ENCODE assay signal across 8 cellular contexts in the genomic region with DNA sequence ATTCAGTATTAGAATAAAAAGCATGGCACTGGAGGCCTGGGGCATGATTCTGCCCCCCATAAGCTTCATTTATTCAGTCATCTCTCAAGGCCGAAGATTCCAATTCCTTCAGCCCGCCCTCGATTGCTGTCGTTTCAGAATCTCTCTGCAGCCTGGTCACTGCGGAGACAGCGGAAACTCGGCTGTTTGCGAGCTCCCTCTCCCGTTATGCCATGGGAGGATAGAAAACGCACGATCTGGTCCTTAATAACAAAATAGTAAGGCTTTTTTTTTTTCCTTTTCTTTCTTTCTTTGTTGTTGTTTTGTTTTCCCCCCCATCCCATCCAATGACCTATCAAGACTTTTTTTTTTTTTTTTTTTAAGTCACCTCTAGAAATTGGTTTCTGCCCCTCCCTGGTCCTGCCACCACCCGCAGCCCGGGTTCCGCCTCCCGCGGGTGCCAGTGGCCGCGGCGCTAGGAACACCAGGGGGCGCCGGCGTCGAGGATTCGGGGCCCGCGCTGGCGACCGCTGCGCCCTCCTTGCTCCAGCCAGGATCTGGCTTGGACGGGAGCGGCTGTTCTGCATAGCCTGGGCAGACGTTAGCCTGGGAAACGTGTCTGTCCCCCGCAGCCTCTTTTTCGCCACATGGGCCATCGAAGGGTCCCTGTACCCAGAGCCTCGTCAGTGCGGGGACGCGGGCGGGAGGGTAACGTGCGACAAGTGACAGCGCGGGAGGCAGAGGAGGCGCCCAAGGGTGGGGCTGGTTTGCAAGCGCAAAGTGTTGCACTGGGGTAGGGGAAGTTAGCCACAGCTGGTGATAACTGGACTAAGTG. TPM values are rescaled to one million over a fixed set of nuclear protein-coding genes. Genes with fewer than 3 reads are reported as not detected.
DNase-seq lines count a peak whose midpoint lies in the region; ATAC-seq, FAIRE-seq and TF ChIP-seq lines count a peak whose summit lies in the region.

No MANE protein-coding gene starts in this region.

- H3K36me3 ChIP-seq in A673 (ENCODE audit: insufficient read depth, low read length, poor library complexity, severe bottlenecking) (no peaks in the 10 kb centered on the region), HepG2 (replicated peaks in 1 of 2; ENCODE audit: control insufficient read depth in 1 of 2, insufficient read depth in 2 of 2, low read length in 2 of 2) (no peaks in the 10 kb centered on the region)

- in situ Hi-C loops in HepG2 (cut with HindIII; ENCODE audit: extremely low pct_ligation_motif_present, low pct_unique_long_range_greater_than_20kb), result loop anchor here (5.0 kb wide), 1 partner anchor 94 kb away; no protein-coding TSS in a partner anchor

- peak; percentile 93 for ATAC-seq in GM18867 (IDR thresholded peaks at IDR 0.05; ENCODE audit: unreplicated experiment)
- peak; percentile 92 for ATAC-seq in HG03139 (IDR thresholded peaks at IDR 0.05; ENCODE audit: unreplicated experiment)
- peak; percentile 99 for ATAC-seq in HepG2

- peak; percentile 77 for TF ChIP-seq RAD21 in HepG2 (CRISPR knock-in tag; IDR thresholded peaks at IDR 0.05)

- intact Hi-C loops in A673 (cut with micrococcal nuclease; ENCODE audit: unreplicated experiment) (loop anchor here (1.0 to 2.0 kb wide), 2 partner anchors 59 to 94 kb away; no protein-coding TSS in a partner anchor), HepG2 (cut with micrococcal nuclease; ENCODE audit: unreplicated experiment) (loop anchor here (1.0 to 5.0 kb wide), 3 partner anchors 59 to 226 kb away; no protein-coding TSS in a partner anchor)

- H3K27ac ChIP-seq in A673 (ENCODE audit: low read depth, low read length, poor library complexity, severe bottlenecking), result no peak overlapping the region
- H3K27ac ChIP-seq in HepG2 (ENCODE audit: extremely low read length, insufficient read depth, low read length), result no peak overlapping the region

- H3K27me3 ChIP-seq in A673 (replicated peaks; ENCODE audit: insufficient read depth, low read depth, low read length, poor library complexity) (no peaks in the 10 kb centered on the region), HepG2 (ENCODE audit: control insufficient read depth in 1 of 2, insufficient read depth in 2 of 2, low read length in 2 of 2) (peaks cover 3 to 50% of the 10 kb centered on the region in 2 experiments; a peak in 4 of 5 replicates)

- peak overlapping the region; percentile 46; the same call in 1 of the 2 replicates for H3K4me2 ChIP-seq in HepG2 (ENCODE audit: low read depth, low read length)

- no peak for TF ChIP-seq POLR2A in HepG2 (IDR thresholded peaks at IDR 0.05; ENCODE audit: insufficient read depth in 1 of 2, low read depth in 2 of 2, low read length in 2 of 2)

- no peak overlapping the region for H3K9ac ChIP-seq in HepG2 (ENCODE audit: insufficient read depth, low read depth, low read length)

- BruUV-seq in A673 (replicated peaks; lab: Mats Ljungman, UMichigan), result no TSS peak
- BruUV-seq in HepG2 (replicated peaks; lab: Mats Ljungman, UMichigan), result no TSS peak

- no peak for FAIRE-seq in HepG2 (lab: Jason Lieb, UNC)

- peak; percentile 99 for TF ChIP-seq CTCF in A673 (conservative IDR thresholded peaks at IDR 0.05; ENCODE audit: low read depth, low read length)
- TF ChIP-seq CTCF in HepG2 (CRISPR knock-in tag; IDR thresholded peaks at IDR 0.05), result peak; percentile 90

- CTCF ChIA-PET in A673 (lab: Charles Lee) (interaction anchor here (0.6 to 2.7 kb wide), 21 partner anchors 10 to 628 kb away, joined by 3 to 87 read pairs (median 4); a partner anchor contains a TSS), HepG2 (lab: Yijun Ruan, JAX; ENCODE audit: low intra/inter-chr PET ratio, low total read pairs) (interaction anchor here (0.9 to 2.8 kb wide), 4 partner anchors 59 to 515 kb away, joined by 3 to 56 read pairs (median 9); no protein-coding TSS in a partner anchor)

- no peak overlapping the region for H2AFZ ChIP-seq in HepG2 (ENCODE audit: low read length)

- DNase-seq in A673 (ENCODE audit: low spot score) (peak; percentile 82), NCI-H345 treated with DMSO at 0.1 percent for 48 hours (lab: John Stamatoyannopoulos, UW; ENCODE audit: unreplicated experiment) (peak; percentile 56), dedifferentiated amniotic fluid mesenchymal stem cell (ENCODE audit: extremely low spot score) (peak; percentile 33), HepG2 (ENCODE audit: low spot score) (peak; percentile 29)
- DNase-seq in activated CD4-positive, alpha-beta T cell treated with anti-CD3 and anti-CD28 coated beads for 4 hours, result peak; percentile 59 to 66
- peak; percentile 64 to 68 for DNase-seq in stimulated activated CD4-positive, alpha-beta T cell treated with anti-CD3 and anti-CD28 coated beads, Interleukin-4, amount 100 ng/mL, for 48 hours (ENCODE audit: low read depth in 2 of 2)

- WGBS in HepG2 (ENCODE audit: low lambda C conversion rate), result 7% methylated on average over 44 of the region's 47 CpGs

- H3K4me3 ChIP-seq in A673 (ENCODE audit: low read depth, low read length, poor library complexity, severe bottlenecking), result peak overlapping the region; percentile 46
- H3K4me3 ChIP-seq in HepG2 (replicated peaks in 1 of 3; ENCODE audit: insufficient read depth in 1 of 3, low read depth in 2 of 3, low read length in 3 of 3), result peak overlapping the region in 1 of 3 experiments; percentile 57; a peak in 2 of 6 replicates

- H3K4me1 ChIP-seq in A673 (ENCODE audit: insufficient read depth, low read length, poor library complexity, severe bottlenecking) (no peaks in the 10 kb centered on the region), HepG2 (ENCODE audit: insufficient read depth, low read length) (0 out of 2 replicates have a peak, but pooled peaks cover 4% of the 10 kb centered on the region)

- no peak for TF ChIP-seq EP300 in HepG2 (IDR thresholded peaks at IDR 0.05; ENCODE audit: low read depth in 2 of 2, low read length in 2 of 2)
- TF ChIP-seq EP300 in HepG2 (CRISPR knock-in tag; IDR thresholded peaks at IDR 0.05; ENCODE audit: borderline replicate concordance), result no peak

- no peaks in the 10 kb centered on the region for H3K9me3 ChIP-seq in A673 (ENCODE audit: low read depth, low read length, poor library complexity, severe bottlenecking)
- H3K9me3 ChIP-seq in HepG2 (ENCODE audit: low read length), result no peaks in the 10 kb centered on the region

- no peaks in the 10 kb centered on the region for H3K79me2 ChIP-seq in HepG2 (ENCODE audit: insufficient read depth, low read length)

- POLR2A ChIA-PET in A673 (lab: Charles Lee; ENCODE audit: low non-redundant PET), result interaction anchor here (0.7 kb wide), 1 partner anchor 58 kb away, joined by 11 read pairs; no protein-coding TSS in a partner anchor
- POLR2A ChIA-PET in HepG2 (lab: Yijun Ruan, JAX), result no interaction called here

- H4K20me1 ChIP-seq in HepG2 (ENCODE audit: insufficient read depth, low read length), result 0 out of 2 replicates have a peak, but pooled peaks cover 3% of the 10 kb centered on the region

RNA-seq across cellular contexts. Expression of a gene that starts 10.0 kb away (rescaled TPM):
- not detected in 2 replicates for total RNA-seq in A673 (2021)
- not detected in 2 replicates for total RNA-seq in HepG2 (2016; rRNA removed; fragmentation: Illumina TruSeq; extraction: Trizol)
- not detected in 2 replicates for total RNA-seq in HepG2 (2016; cell fraction: cytosol; rRNA removed; fragmentation: Illumina TruSeq; extraction: Trizol; ENCODE audit: low read depth)
- not detected in 2 replicates for total RNA-seq in HepG2 (2016; cell fraction: insoluble cytoplasmic fraction; rRNA removed; fragmentation: Illumina TruSeq; extraction: Trizol)
- total RNA-seq in HepG2 (2016; cell fraction: membrane; rRNA removed; fragmentation: Illumina TruSeq; extraction: Trizol), result not detected in 2 replicates
- not detected in 2 replicates for total RNA-seq in HepG2 (2016; cell fraction: nucleus; rRNA removed; fragmentation: Illumina TruSeq; extraction: Trizol)
- not detected in 2 replicates for polyA plus RNA-seq in HepG2 (2011; rRNA removed)
- polyA plus RNA-seq in HepG2 (2011; cell fraction: cytosol; rRNA removed), result not detected in 2 replicates
- polyA plus RNA-seq in HepG2 (2011; cell fraction: nucleus; rRNA removed), result not detected in 2 replicates
- 0.08 TPM in 1 of 2 replicates, not detected in the other for polyA plus RNA-seq in HepG2 (2012)
- not detected in 2 replicates for polyA plus RNA-seq in HepG2 (2016; cell fraction: cytosol; fragmentation: Illumina TruSeq; extraction: Trizol; ENCODE audit: low read depth)
- not detected in 2 replicates for polyA plus RNA-seq in HepG2 (2016; cell fraction: insoluble cytoplasmic fraction; fragmentation: Illumina TruSeq; extraction: Trizol; ENCODE audit: low read depth)
- polyA plus RNA-seq in HepG2 (2016; cell fraction: membrane; fragmentation: Illumina TruSeq; extraction: Trizol; ENCODE audit: low read depth), result not detected in 2 replicates
- polyA plus RNA-seq in HepG2 (2016; cell fraction: nucleus; fragmentation: Illumina TruSeq; extraction: Trizol; ENCODE audit: insufficient read depth, low read depth), result not detected in 2 replicates
- polyA minus RNA-seq in HepG2 (2011; rRNA and poly(A)+ RNA removed; ENCODE audit: low replicate concordance), result not detected in 2 replicates
- polyA minus RNA-seq in HepG2 (2011; cell fraction: cytosol; rRNA and poly(A)+ RNA removed), result not detected in 2 replicates
- not detected in 2 replicates for polyA minus RNA-seq in HepG2 (2011; cell fraction: nucleus; rRNA and poly(A)+ RNA removed)

RNA-seq across cellular contexts. Expression of a gene that starts 35.2 kb away (rescaled TPM):
- total RNA-seq in A673 (2021), result 18.3 and 19.3 TPM in 2 replicates
- total RNA-seq in HepG2 (2016; rRNA removed; fragmentation: Illumina TruSeq; extraction: Trizol), result not detected in 2 replicates
- not detected in 2 replicates for total RNA-seq in HepG2 (2016; cell fraction: cytosol; rRNA removed; fragmentation: Illumina TruSeq; extraction: Trizol; ENCODE audit: low read depth)
- not detected in 2 replicates for total RNA-seq in HepG2 (2016; cell fraction: insoluble cytoplasmic fraction; rRNA removed; fragmentation: Illumina TruSeq; extraction: Trizol)
- not detected in 2 replicates for total RNA-seq in HepG2 (2016; cell fraction: membrane; rRNA removed; fragmentation: Illumina TruSeq; extraction: Trizol)
- not detected in 2 replicates for total RNA-seq in HepG2 (2016; cell fraction: nucleus; rRNA removed; fragmentation: Illumina TruSeq; extraction: Trizol)
- polyA plus RNA-seq in HepG2 (2011; rRNA removed), result not detected in 2 replicates
- not detected in 2 replicates for polyA plus RNA-seq in HepG2 (2011; cell fraction: cytosol; rRNA removed)
- polyA plus RNA-seq in HepG2 (2011; cell fraction: nucleus; rRNA removed), result not detected in 2 replicates
- polyA plus RNA-seq in HepG2 (2012), result not detected in 2 replicates
- not detected in 2 replicates for polyA plus RNA-seq in HepG2 (2016; cell fraction: cytosol; fragmentation: Illumina TruSeq; extraction: Trizol; ENCODE audit: low read depth)
- not detected in 2 replicates for polyA plus RNA-seq in HepG2 (2016; cell fraction: insoluble cytoplasmic fraction; fragmentation: Illumina TruSeq; extraction: Trizol; ENCODE audit: low read depth)
- polyA plus RNA-seq in HepG2 (2016; cell fraction: membrane; fragmentation: Illumina TruSeq; extraction: Trizol; ENCODE audit: low read depth), result not detected in 2 replicates
- polyA plus RNA-seq in HepG2 (2016; cell fraction: nucleus; fragmentation: Illumina TruSeq; extraction: Trizol; ENCODE audit: insufficient read depth, low read depth), result not detected in 2 replicates
- not detected in 2 replicates for polyA minus RNA-seq in HepG2 (2011; rRNA and poly(A)+ RNA removed; ENCODE audit: low replicate concordance)
- polyA minus RNA-seq in HepG2 (2011; cell fraction: cytosol; rRNA and poly(A)+ RNA removed), result not detected in 2 replicates
- not detected in 2 replicates for polyA minus RNA-seq in HepG2 (2011; cell fraction: nucleus; rRNA and poly(A)+ RNA removed)

RNA-seq across cellular contexts. Expression of a gene that starts 50.7 kb away (rescaled TPM):
- 105 and 106 TPM in 2 replicates for total RNA-seq in A673 (2021)
- 79.1 and 131 TPM in 2 replicates for total RNA-seq in HepG2 (2016; rRNA removed; fragmentation: Illumina TruSeq; extraction: Trizol)
- 8.9 and 10.1 TPM in 2 replicates for total RNA-seq in HepG2 (2016; cell fraction: cytosol; rRNA removed; fragmentation: Illumina TruSeq; extraction: Trizol; ENCODE audit: low read depth)
- total RNA-seq in HepG2 (2016; cell fraction: insoluble cytoplasmic fraction; rRNA removed; fragmentation: Illumina TruSeq; extraction: Trizol), result 73.2 and 133 TPM in 2 replicates
- 25.0 and 32.8 TPM in 2 replicates for total RNA-seq in HepG2 (2016; cell fraction: membrane; rRNA removed; fragmentation: Illumina TruSeq; extraction: Trizol)
- 193 and 214 TPM in 2 replicates for total RNA-seq in HepG2 (2016; cell fraction: nucleus; rRNA removed; fragmentation: Illumina TruSeq; extraction: Trizol)
- polyA plus RNA-seq in HepG2 (2011; rRNA removed), result 88.3 and 127 TPM in 2 replicates
- 86.7 and 99.4 TPM in 2 replicates for polyA plus RNA-seq in HepG2 (2011; cell fraction: cytosol; rRNA removed)
- polyA plus RNA-seq in HepG2 (2011; cell fraction: nucleus; rRNA removed), result 46.5 and 52.3 TPM in 2 replicates
- polyA plus RNA-seq in HepG2 (2012), result 118 and 152 TPM in 2 replicates
- 3.9 and 4.3 TPM in 2 replicates for polyA plus RNA-seq in HepG2 (2016; cell fraction: cytosol; fragmentation: Illumina TruSeq; extraction: Trizol; ENCODE audit: low read depth)
- polyA plus RNA-seq in HepG2 (2016; cell fraction: insoluble cytoplasmic fraction; fragmentation: Illumina TruSeq; extraction: Trizol; ENCODE audit: low read depth), result 55.3 and 62.3 TPM in 2 replicates
- polyA plus RNA-seq in HepG2 (2016; cell fraction: membrane; fragmentation: Illumina TruSeq; extraction: Trizol; ENCODE audit: low read depth), result 10.9 and 14.2 TPM in 2 replicates
- polyA plus RNA-seq in HepG2 (2016; cell fraction: nucleus; fragmentation: Illumina TruSeq; extraction: Trizol; ENCODE audit: insufficient read depth, low read depth), result 172 and 173 TPM in 2 replicates
- polyA minus RNA-seq in HepG2 (2011; rRNA and poly(A)+ RNA removed; ENCODE audit: low replicate concordance), result 37.2 and 147 TPM in 2 replicates
- polyA minus RNA-seq in HepG2 (2011; cell fraction: cytosol; rRNA and poly(A)+ RNA removed), result 193 and 200 TPM in 2 replicates
- polyA minus RNA-seq in HepG2 (2011; cell fraction: nucleus; rRNA and poly(A)+ RNA removed), result 204 and 223 TPM in 2 replicates

Comparison
In these comparisons a context has a peak if more than half of its experiments do, and no peak if none do; other contexts are left out.
1. DNase-seq: peak in every context shown above with its lines; median percentile 82 in A673; 66 in stimulated activated CD4-positive, alpha-beta T cell treated with anti-CD3 and anti-CD28 coated beads, Interleukin-4, amount 100 ng/mL, for 48 hours; 62 in activated CD4-positive, alpha-beta T cell treated with anti-CD3 and anti-CD28 coated beads for 4 hours; 56 in NCI-H345 treated with DMSO at 0.1 percent for 48 hours; 33 in dedifferentiated amniotic fluid mesenchymal stem cell; 29 in HepG2.
2. RNA of a gene that starts 35.2 kb away (total RNA-seq): 18.3 to 19.3 TPM in A673; not detected in HepG2; every median in the first group is over 10 times any median in the second.
3. Peak in every context shown above with its lines, with median percentiles within 50 percentile points of each other: ATAC-seq.